ENCODE assay signal across 8 cellular contexts in genomic region chr12:75481774-75482173, GRCh38. TPM values are rescaled to one million over a fixed set of nuclear protein-coding genes. Genes with fewer than 3 reads are reported as not detected.
DNase-seq lines count a peak whose midpoint lies in the region; ATAC-seq and TF ChIP-seq lines count a peak whose summit lies in the region.

No MANE protein-coding gene starts in this region.

- no peak for TF ChIP-seq CTCF in CD4-positive, alpha-beta T cell (IDR thresholded peaks at IDR 0.05)

- POLR2A ChIA-PET in CD4-positive, alpha-beta T cell (lab: Charles Lee): interaction anchor here (2.6 to 3.5 kb wide), 5 partner anchors 25 to 550 kb away, joined by 13 to 27 read pairs (median 17); partner anchors contain the start of genes GLIPR1L2, KRR1 and PHLDA1

- H3K23ac ChIP-seq in neuronal stem cell (ENCODE audit: low read depth, low read length, poor library complexity): no peak overlapping the region

- H3K27ac Mint-ChIP-seq in CD4-positive, alpha-beta T cell: peak overlapping the region; percentile 95

- H2BK120ac ChIP-seq in neuronal stem cell (ENCODE audit: low read depth, low read length): no peak overlapping the region

- H3K4ac ChIP-seq in neuronal stem cell (ENCODE audit: low read length): no peak overlapping the region

- no peak overlapping the region for H3K14ac ChIP-seq in neuronal stem cell (ENCODE audit: low read length)

- H2AK5ac ChIP-seq in neuronal stem cell (ENCODE audit: low read depth, low read length): no peak overlapping the region

- no peak for DNase-seq in CD4-positive, alpha-beta T cell
- DNase-seq in LHCN-M2 (ENCODE audit: low read depth) (peak; percentile 52), neuronal stem cell (ENCODE audit: low spot score) (no peak), COR-L47 (lab: John Stamatoyannopoulos, UW) (no peak)
- DNase-seq in central memory CD4-positive, alpha-beta T cell: peak; percentile 42
- DNase-seq in stimulated activated CD4-positive, alpha-beta T cell treated with anti-CD3 and anti-CD28 coated beads, Interleukin-2, amount 100 ng/mL, for 48 hours: no peak

- H3K9ac ChIP-seq in neuronal stem cell (ENCODE audit: low read depth, low read length, poor library complexity): no peak overlapping the region

- H3K27me3 Mint-ChIP-seq in CD4-positive, alpha-beta T cell: no peaks in the 10 kb centered on the region

- H3K9me3 ChIP-seq in CD4-positive, alpha-beta T cell (ENCODE audit: control insufficient read depth, low read length): no peaks in the 10 kb centered on the region
- no peaks in the 10 kb centered on the region for H3K9me3 ChIP-seq in neuronal stem cell (replicated peaks in 1 of 2; ENCODE audit: control insufficient read depth in 2 of 2, insufficient read depth in 1 of 2, low read depth in 1 of 2, low read length in 2 of 2)

- no peak overlapping the region for H3K18ac ChIP-seq in neuronal stem cell (ENCODE audit: low read length)

- no peaks in the 10 kb centered on the region for H3K79me1 ChIP-seq in neuronal stem cell (ENCODE audit: low read depth, low read length)

- H3K4me2 ChIP-seq in neuronal stem cell (ENCODE audit: insufficient read depth, low read length, poor library complexity, severe bottlenecking): no peak overlapping the region

- peak overlapping the region; percentile 68 for H2AFZ ChIP-seq in neuronal stem cell (ENCODE audit: low read length)

- peaks cover 91% of the 10 kb centered on the region for H3K4me1 Mint-ChIP-seq in CD4-positive, alpha-beta T cell (ENCODE audit: low read depth)

- H4K91ac ChIP-seq in neuronal stem cell (ENCODE audit: low read depth, low read length, poor library complexity): no peak overlapping the region

- peak overlapping the region; percentile 95 for H3K4me3 Mint-ChIP-seq in CD4-positive, alpha-beta T cell

- peak overlapping the region; percentile 76 for H3K27ac ChIP-seq in CD4-positive, alpha-beta T cell (ENCODE audit: low read depth, low read length)
- H3K27ac ChIP-seq in neuronal stem cell (replicated peaks; ENCODE audit: low read length): no peak overlapping the region

- no peak overlapping the region for H2BK12ac ChIP-seq in neuronal stem cell (ENCODE audit: low read length)

- no peak overlapping the region for H2BK5ac ChIP-seq in neuronal stem cell (ENCODE audit: low read length)

- H3K27me3 ChIP-seq in CD4-positive, alpha-beta T cell (ENCODE audit: control insufficient read depth, insufficient read depth, low read length): no peaks in the 10 kb centered on the region
- H3K27me3 ChIP-seq in neuronal stem cell (ENCODE audit: control insufficient read depth in 3 of 3, insufficient read depth in 3 of 3, low read depth in 1 of 3, low read length in 3 of 3): no peaks in the 10 kb centered on the region

- CTCF ChIA-PET in CD4-positive, alpha-beta T cell (lab: Charles Lee): no interaction called here

- H3K36me3 Mint-ChIP-seq in CD4-positive, alpha-beta T cell (ENCODE audit: low read depth): peaks cover 53% of the 10 kb centered on the region

- no peak for ATAC-seq in CD4-positive, alpha-beta T cell (ENCODE audit: poor library complexity)
- no peak for ATAC-seq in HG03520 (IDR thresholded peaks at IDR 0.05; ENCODE audit: unreplicated experiment)
- ATAC-seq in HG03039 (IDR thresholded peaks at IDR 0.05; ENCODE audit: unreplicated experiment): no peak

- no CpG with 5 or more reads among the region's 4 CpGs for WGBS in neuronal stem cell (ENCODE audit: extremely low coverage in 2 of 2, insufficient read length in 2 of 2, insufficient replicate concordance in 1 of 2), 2 donors

- H4K8ac ChIP-seq in neuronal stem cell (ENCODE audit: low read depth, low read length): no peak overlapping the region

- H2BK15ac ChIP-seq in neuronal stem cell (ENCODE audit: low read length): no peak overlapping the region

- H3K4me1 ChIP-seq in neuronal stem cell (ENCODE audit: control insufficient read depth in 2 of 2, insufficient read depth in 1 of 2, low read depth in 1 of 2, low read length in 2 of 2): peaks cover 0 to 10% of the 10 kb centered on the region in 2 donors

- no peaks in the 10 kb centered on the region for H3K9me3 Mint-ChIP-seq in CD4-positive, alpha-beta T cell

- intact Hi-C loops in CD4-positive, alpha-beta T cell (cut with DNase I, micrococcal nuclease): loop anchor here (2.0 to 5.0 kb wide), 8 partner anchors 25 to 556 kb away; partner anchors contain the start of genes CAPS2 (in 1 of the 2), GLIPR1L1 (in 1 of the 2), GLIPR1L2 (in 1 of the 2) and KRR1 (in 1 of the 2)

- no peak overlapping the region for H3K4me3 ChIP-seq in neuronal stem cell (ENCODE audit: low read length in 2 of 2)

- H3K36me3 ChIP-seq in neuronal stem cell (replicated peaks in 1 of 2; ENCODE audit: control insufficient read depth in 2 of 2, insufficient read depth in 2 of 2, low read length in 2 of 2): no peaks in the 10 kb centered on the region

RNA-seq across cellular contexts. Expression of gene GLIPR1, which starts 1.2 kb away (rescaled TPM):
- total RNA-seq in CD4-positive, alpha-beta T cell: 10 to 100 TPM; 41.3 to 47.7 TPM
- 56.1 and 60.3 TPM in 2 replicates for total RNA-seq in LHCN-M2 (2014; rRNA removed)
- polyA plus RNA-seq in LHCN-M2 (2012): 73.7 TPM
- 0.24 TPM for polyA plus RNA-seq in neuronal stem cell (2013, experiment 1 of 2)
- polyA plus RNA-seq in neuronal stem cell (2013, experiment 2 of 2): 0.21 TPM

RNA-seq across cellular contexts. Expression of gene KRR1, which starts 29.6 kb away (rescaled TPM):
- total RNA-seq in CD4-positive, alpha-beta T cell: 100 to 1,000 TPM; 144 to 148 TPM
- 46.6 and 52.7 TPM in 2 replicates for total RNA-seq in LHCN-M2 (2014; rRNA removed)
- polyA plus RNA-seq in LHCN-M2 (2012): 19.1 TPM
- polyA plus RNA-seq in neuronal stem cell (2013, experiment 1 of 2): 68.7 TPM
- 71.1 TPM for polyA plus RNA-seq in neuronal stem cell (2013, experiment 2 of 2)

Comparison
In these comparisons a context has a peak if more than half of its experiments do, and no peak if none do; other contexts are left out.
1. DNase-seq: peak in LHCN-M2 (single experiment) and central memory CD4-positive, alpha-beta T cell (single experiment); none in CD4-positive, alpha-beta T cell (0 of 10), neuronal stem cell (single experiment), COR-L47 (single experiment) and stimulated activated CD4-positive, alpha-beta T cell treated with anti-CD3 and anti-CD28 coated beads, Interleukin-2, amount 100 ng/mL, for 48 hours (0 of 2).